Comparison of ENCODE assay signal across 22 cellular contexts in the genomic region with DNA sequence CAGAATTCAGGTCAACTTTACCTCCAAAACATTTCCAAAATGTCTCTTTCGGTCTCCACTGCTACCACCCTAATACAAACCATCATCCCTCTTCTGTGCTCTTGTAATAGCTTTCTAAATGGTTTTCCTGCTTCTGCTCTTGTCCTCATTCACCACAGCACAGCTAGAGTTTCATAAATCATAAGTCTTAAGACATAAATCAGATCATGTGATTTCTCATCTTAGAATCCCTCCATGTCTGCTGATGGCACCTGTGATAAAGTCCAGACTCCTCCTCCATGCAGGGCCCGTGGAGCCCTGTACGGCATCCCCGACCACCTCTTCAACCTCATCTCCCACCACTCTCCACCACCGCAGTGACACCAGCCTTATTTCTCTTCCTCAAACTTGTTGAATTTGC.
A peak's percentile ranks its signal among the peaks of the same experiment; 100 is the strongest.
DNase-seq lines count a peak whose midpoint lies in the region; ATAC-seq and TF ChIP-seq lines count a peak whose summit lies in the region.
"Had no signal": no experiment of that assay in that cellular context is flagged by ENCODE, and none has a peak within 500 bp of the region (broad histone marks: within the 10 kb centered on the region; RNA-seq: fewer than 3 reads in every experiment).

No MANE protein-coding gene starts in this region.

- CTCF ChIA-PET in activated naive CD4-positive, alpha-beta T cell treated with anti-CD3 and anti-CD28 coated beads, Interleukin-2, amount 10 ng/mL, durations not matched to agents 7 days and 5 days (lab: Charles Lee) = no interaction called here

- TF ChIP-seq CTCF in neural crest cell (conservative IDR thresholded peaks at IDR 0.05) = no peak

- DNase-seq in T-helper 17 cell = no peak
- no peak for DNase-seq in neural crest cell (ENCODE audit: low read depth, low spot score)
- DNase-seq in NCI-H82 (lab: John Stamatoyannopoulos, UW) = no peak
- DNase-seq in activated naive CD4-positive, alpha-beta T cell treated with anti-CD3 and anti-CD28 coated beads, Interleukin-2, amount 10 ng/mL, durations not matched to agents 7 days and 5 days = no peak
- DNase-seq: 8988T; ACHN; BE2C; C1 segment of cervical spinal cord; CD4-positive, alpha-beta memory T cell; CD4-positive, CD25-positive, alpha-beta regulatory T cell; CD8-positive, alpha-beta memory T cell; COR-L47; DMS 273 treated with DMSO at 0.1 percent for 48 hours; DMS153; DMS53; DMS79; DND-41; EL; GDM1 had no signal

- H3K9me3 ChIP-seq in T-helper 17 cell (ENCODE audit: control insufficient read depth, low read length, poor library complexity, severe bottlenecking) = no peaks in the 10 kb centered on the region
- H3K9me3 ChIP-seq: BE2C had no signal

- H3K27me3 Mint-ChIP-seq in T-helper 17 cell (no peaks in the 10 kb centered on the region), neural crest cell (ENCODE audit: low read depth) (peaks cover 41% of the 10 kb centered on the region)
- peaks cover 29% of the 10 kb centered on the region for H3K27me3 Mint-ChIP-seq in activated naive CD4-positive, alpha-beta T cell treated with anti-CD3 and anti-CD28 coated beads, Interleukin-2, amount 10 ng/mL, durations not matched to agents 7 days and 5 days
- H3K27me3 Mint-ChIP-seq: CD4-positive, alpha-beta memory T cell; CD4-positive, CD25-positive, alpha-beta regulatory T cell had no signal

- ATAC-seq in T-helper 17 cell (no peak), GM19035 (IDR thresholded peaks at IDR 0.05; ENCODE audit: unreplicated experiment) (no peak)
- ATAC-seq: GM12878 had no signal

- H3K4me1 Mint-ChIP-seq in T-helper 17 cell (peaks cover 26% of the 10 kb centered on the region), neural crest cell (peaks cover 11% of the 10 kb centered on the region)
- peaks cover 25% of the 10 kb centered on the region for H3K4me1 Mint-ChIP-seq in activated naive CD4-positive, alpha-beta T cell treated with anti-CD3 and anti-CD28 coated beads, Interleukin-2, amount 10 ng/mL, durations not matched to agents 7 days and 5 days

- H3K9me3 Mint-ChIP-seq in neural crest cell = peaks cover 10% of the 10 kb centered on the region
- peaks cover 18% of the 10 kb centered on the region for H3K9me3 Mint-ChIP-seq in activated naive CD4-positive, alpha-beta T cell treated with anti-CD3 and anti-CD28 coated beads, Interleukin-2, amount 10 ng/mL, durations not matched to agents 7 days and 5 days

- peak overlapping the region; percentile 81 for H3K27ac Mint-ChIP-seq in T-helper 17 cell
- H3K27ac Mint-ChIP-seq in neural crest cell (ENCODE audit: unreplicated experiment) = peak overlapping the region; percentile 3
- no peak overlapping the region for H3K27ac Mint-ChIP-seq in activated naive CD4-positive, alpha-beta T cell treated with anti-CD3 and anti-CD28 coated beads, Interleukin-2, amount 10 ng/mL, durations not matched to agents 7 days and 5 days
- H3K27ac Mint-ChIP-seq: CD4-positive, CD25-positive, alpha-beta regulatory T cell had no signal

- no peak overlapping the region for H3K4me3 Mint-ChIP-seq in T-helper 17 cell
- no peak overlapping the region for H3K4me3 Mint-ChIP-seq in neural crest cell
- H3K4me3 Mint-ChIP-seq in activated naive CD4-positive, alpha-beta T cell treated with anti-CD3 and anti-CD28 coated beads, Interleukin-2, amount 10 ng/mL, durations not matched to agents 7 days and 5 days = no peak overlapping the region
- H3K4me3 Mint-ChIP-seq: CD14-positive monocyte; CD4-positive, alpha-beta memory T cell; CD4-positive, CD25-positive, alpha-beta regulatory T cell; CD8-positive, alpha-beta memory T cell had no signal

- H3K36me3 Mint-ChIP-seq in T-helper 17 cell (ENCODE audit: low read depth) = peaks cover 6% of the 10 kb centered on the region
- peaks cover 3% of the 10 kb centered on the region for H3K36me3 Mint-ChIP-seq in neural crest cell (ENCODE audit: low read depth)
- no peaks in the 10 kb centered on the region for H3K36me3 Mint-ChIP-seq in activated naive CD4-positive, alpha-beta T cell treated with anti-CD3 and anti-CD28 coated beads, Interleukin-2, amount 10 ng/mL, durations not matched to agents 7 days and 5 days
- H3K36me3 Mint-ChIP-seq: CD14-positive monocyte had no signal
